ENCODE assay signal across 8 cellular contexts in genomic region chr1:202165267-202165941, GRCh38. TPM values are rescaled to one million over a fixed set of nuclear protein-coding genes. Genes with fewer than 3 reads are reported as not detected.
DNase-seq lines count a peak whose midpoint lies in the region; ATAC-seq lines count a peak whose summit lies in the region.
"Had no signal": no experiment of that assay in that cellular context is flagged by ENCODE, and none has a peak within 500 bp of the region (broad histone marks: within the 10 kb centered on the region; RNA-seq: fewer than 3 reads in every experiment).

No MANE protein-coding gene starts in this region.

- peak; percentile 57 for DNase-seq in activated T-cell treated with anti-CD3 and anti-CD28 coated beads, Interleukin-2, amount 50 U/mL, for 4 hours
- no peak for DNase-seq in naive B cell
- peak in 1 of 2 donors; percentile 36 for DNase-seq in stimulated activated naive CD8-positive, alpha-beta T cell treated with anti-CD3 and anti-CD28 coated beads, Interleukin-15, amount 100 ng/mL, for 72 hours

- H3K27me3 Mint-ChIP-seq in T-helper 1 cell treated with Interleukin-12 subunit alpha and Interleukin-12 subunit beta and Interleukin-4 antibody, amounts not matched to agents 30 μg/mL and 1 μg/mL, for 36 hours (ENCODE audit: low read depth), result no peaks in the 10 kb centered on the region
- H3K27me3 Mint-ChIP-seq in activated T-cell treated with anti-CD3 and anti-CD28 coated beads, Interleukin-2, amount 50 U/mL, for 4 hours (ENCODE audit: low read depth), result no peaks in the 10 kb centered on the region
- peaks cover 0 to 7% (median 0%) of the 10 kb centered on the region in 3 donors for H3K27me3 Mint-ChIP-seq in naive B cell
- no peaks in the 10 kb centered on the region for H3K27me3 Mint-ChIP-seq in stimulated activated naive CD8-positive, alpha-beta T cell treated with anti-CD3 and anti-CD28 coated beads, Interleukin-15, amount 100 ng/mL, for 72 hours

- peaks cover 48% of the 10 kb centered on the region for H3K4me1 Mint-ChIP-seq in T-helper 1 cell treated with Interleukin-12 subunit alpha and Interleukin-12 subunit beta and Interleukin-4 antibody, amounts not matched to agents 30 μg/mL and 1 μg/mL, for 36 hours (ENCODE audit: low read depth)
- peaks cover 65% of the 10 kb centered on the region for H3K4me1 Mint-ChIP-seq in activated T-cell treated with anti-CD3 and anti-CD28 coated beads, Interleukin-2, amount 50 U/mL, for 4 hours (ENCODE audit: low read depth)
- H3K4me1 Mint-ChIP-seq in naive B cell, result peaks cover 48 to 62% (median 61%) of the 10 kb centered on the region in 3 donors
- peaks cover 83% of the 10 kb centered on the region for H3K4me1 Mint-ChIP-seq in stimulated activated naive CD8-positive, alpha-beta T cell treated with anti-CD3 and anti-CD28 coated beads, Interleukin-15, amount 100 ng/mL, for 72 hours

- H3K27ac Mint-ChIP-seq in T-helper 1 cell treated with Interleukin-12 subunit alpha and Interleukin-12 subunit beta and Interleukin-4 antibody, amounts not matched to agents 30 μg/mL and 1 μg/mL, for 36 hours, result peak overlapping the region; percentile 89
- H3K27ac Mint-ChIP-seq in naive B cell, result peak overlapping the region; percentile 71 to 96 (median 89)
- H3K27ac Mint-ChIP-seq in stimulated activated naive CD8-positive, alpha-beta T cell treated with anti-CD3 and anti-CD28 coated beads, Interleukin-15, amount 100 ng/mL, for 72 hours, result peak overlapping the region; percentile 77 to 89

- peaks cover under 1% of the 10 kb centered on the region for H3K36me3 Mint-ChIP-seq in T-helper 1 cell treated with Interleukin-12 subunit alpha and Interleukin-12 subunit beta and Interleukin-4 antibody, amounts not matched to agents 30 μg/mL and 1 μg/mL, for 36 hours (ENCODE audit: low read depth)
- no peaks in the 10 kb centered on the region for H3K36me3 Mint-ChIP-seq in activated T-cell treated with anti-CD3 and anti-CD28 coated beads, Interleukin-2, amount 50 U/mL, for 4 hours (ENCODE audit: insufficient read depth)
- H3K36me3 Mint-ChIP-seq in naive B cell, result no peaks in the 10 kb centered on the region

- H3K9me3 Mint-ChIP-seq in T-helper 1 cell treated with Interleukin-12 subunit alpha and Interleukin-12 subunit beta and Interleukin-4 antibody, amounts not matched to agents 30 μg/mL and 1 μg/mL, for 36 hours, result no peaks in the 10 kb centered on the region
- H3K9me3 Mint-ChIP-seq in activated T-cell treated with anti-CD3 and anti-CD28 coated beads, Interleukin-2, amount 50 U/mL, for 4 hours, result no peaks in the 10 kb centered on the region
- no peaks in the 10 kb centered on the region for H3K9me3 Mint-ChIP-seq in naive B cell
- H3K9me3 Mint-ChIP-seq in stimulated activated naive CD8-positive, alpha-beta T cell treated with anti-CD3 and anti-CD28 coated beads, Interleukin-15, amount 100 ng/mL, for 72 hours, result no peaks in the 10 kb centered on the region

- ATAC-seq in activated T-cell treated with anti-CD3 and anti-CD28 coated beads, Interleukin-2, amount 50 U/mL, for 4 hours, result peak; percentile 9 to 15
- no peak for ATAC-seq in naive B cell (ENCODE audit: low read depth in 2 of 2)
- no peak for ATAC-seq in stimulated activated naive CD8-positive, alpha-beta T cell treated with anti-CD3 and anti-CD28 coated beads, Interleukin-15, amount 100 ng/mL, for 72 hours
- ATAC-seq in HG02870 (IDR thresholded peaks at IDR 0.05; ENCODE audit: unreplicated experiment), result no peak
- ATAC-seq in HG02884 (IDR thresholded peaks at IDR 0.05; ENCODE audit: unreplicated experiment), result no peak
- ATAC-seq in HG02973 (IDR thresholded peaks at IDR 0.05; ENCODE audit: unreplicated experiment), result no peak

- peak overlapping the region; percentile 79 for H3K4me3 Mint-ChIP-seq in T-helper 1 cell treated with Interleukin-12 subunit alpha and Interleukin-12 subunit beta and Interleukin-4 antibody, amounts not matched to agents 30 μg/mL and 1 μg/mL, for 36 hours
- peak overlapping the region; percentile 70 for H3K4me3 Mint-ChIP-seq in activated T-cell treated with anti-CD3 and anti-CD28 coated beads, Interleukin-2, amount 50 U/mL, for 4 hours
- H3K4me3 Mint-ChIP-seq in naive B cell, result peak overlapping the region; percentile 52 to 91 (median 85)
- H3K4me3 Mint-ChIP-seq in stimulated activated naive CD8-positive, alpha-beta T cell treated with anti-CD3 and anti-CD28 coated beads, Interleukin-15, amount 100 ng/mL, for 72 hours, result peak overlapping the region; percentile 79 to 99

RNA-seq across cellular contexts. Expression of gene PTPN7, which starts 5.0 kb away (rescaled TPM):
- 100 to 1,000 TPM; 304 to 352 (median 331) TPM for total RNA-seq in activated T-cell treated with anti-CD3 and anti-CD28 coated beads, Interleukin-2, amount 50 U/mL, for 4 hours
- 10 to 100 TPM; 19.0 to 41.5 (median 22.9) TPM for polyA plus RNA-seq in naive B cell (ENCODE audit: low read depth in 6 of 6)

RNA-seq across cellular contexts. Expression of gene ARL8A, which starts 20.9 kb away (rescaled TPM):
- 10 to 100 TPM; 48.9 to 55.0 (median 52.1) TPM for total RNA-seq in activated T-cell treated with anti-CD3 and anti-CD28 coated beads, Interleukin-2, amount 50 U/mL, for 4 hours
- 10 to 100 TPM in 5 of 6 donors, 1 to 10 TPM in 1; 7.3 to 18.0 (median 11.7) TPM for polyA plus RNA-seq in naive B cell (ENCODE audit: low read depth in 6 of 6)

RNA-seq across cellular contexts. Expression of gene LGR6, which starts 28.2 kb away (rescaled TPM):
- total RNA-seq in activated T-cell treated with anti-CD3 and anti-CD28 coated beads, Interleukin-2, amount 50 U/mL, for 4 hours, result under 1 TPM in 2 of 3 donors, not detected in 1; 0.08 to 0.21 TPM
- under 1 TPM in 1 of 6 donors, not detected in 5; 0.22 TPM for polyA plus RNA-seq in naive B cell (ENCODE audit: low read depth in 6 of 6)
- polyA plus RNA-seq: neural cell had no signal

RNA-seq across cellular contexts. Expression of gene GPR37L1, which starts 42.7 kb away (rescaled TPM):
- not detected for total RNA-seq in activated T-cell treated with anti-CD3 and anti-CD28 coated beads, Interleukin-2, amount 50 U/mL, for 4 hours
- under 1 TPM in 3 of 6 donors, not detected in 3; 0.10 to 0.50 (median 0.37) TPM for polyA plus RNA-seq in naive B cell (ENCODE audit: low read depth in 6 of 6)
- polyA plus RNA-seq: neural cell had no signal

Comparison
In these comparisons a context has a peak if more than half of its experiments do, and no peak if none do; other contexts are left out.
1. ATAC-seq: peak in activated T-cell treated with anti-CD3 and anti-CD28 coated beads, Interleukin-2, amount 50 U/mL, for 4 hours (2 of 2); none in naive B cell (0 of 2), stimulated activated naive CD8-positive, alpha-beta T cell treated with anti-CD3 and anti-CD28 coated beads, Interleukin-15, amount 100 ng/mL, for 72 hours (single experiment), HG02870 (single experiment), HG02884 (single experiment) and HG02973 (single experiment).
2. Peak in every context shown above with its lines, with median percentiles within 50 percentile points of each other: H3K27ac Mint-ChIP-seq and H3K4me3 Mint-ChIP-seq.